In the genomic region with DNA sequence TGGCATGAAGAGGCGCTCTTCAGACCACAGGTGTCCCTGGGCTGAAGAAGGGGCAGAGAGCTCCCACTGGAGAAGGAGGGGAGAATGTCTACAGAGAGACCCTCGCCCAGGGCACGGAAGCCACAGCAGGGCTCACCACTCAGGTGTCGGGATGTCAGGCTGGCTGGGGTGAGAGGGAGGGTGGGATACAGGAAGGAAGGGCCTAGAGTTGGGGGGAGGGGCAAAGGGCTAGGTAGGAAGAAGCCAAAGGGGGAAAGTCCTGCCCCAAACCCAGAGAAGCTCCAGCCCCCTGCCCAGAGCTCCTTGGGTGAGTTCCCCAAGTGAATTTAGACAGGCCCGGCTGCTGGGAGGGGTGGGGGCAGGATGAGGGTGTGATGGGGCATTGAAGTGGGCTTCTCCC, we compare ENCODE assay signal across 16 cellular contexts.
DNase-seq lines count a peak whose midpoint lies in the region; ATAC-seq, FAIRE-seq and TF ChIP-seq lines count a peak whose summit lies in the region.
"Had no signal": no experiment of that assay in that cellular context is flagged by ENCODE, and none has a peak within 500 bp of the region (broad histone marks: within the 10 kb centered on the region; RNA-seq: fewer than 3 reads in every experiment).

No MANE protein-coding gene starts in this region.

- TF ChIP-seq CTCF in H1 (IDR thresholded peaks at IDR 0.05; ENCODE audit: control extremely low read depth in 1 of 3, insufficient read depth in 1 of 3, low read depth in 1 of 3, low read length in 3 of 3) = no peak
- TF ChIP-seq CTCF in GM20000 (IDR thresholded peaks at IDR 0.05; ENCODE audit: extremely low read depth, missing control alignments) = no peak
- no peak for TF ChIP-seq CTCF in BE2C (IDR thresholded peaks at IDR 0.05; ENCODE audit: low read depth, low read length)

- WGBS in H1 (ENCODE audit: extremely low coverage in 1 of 2, insufficient coverage in 1 of 2, insufficient read length in 1 of 2, insufficient replicate concordance in 2 of 2, low coverage in 1 of 2, low lambda C conversion rate in 2 of 2, missing lambda C conversion rate in 1 of 2), 2 experiments = 81% methylated on average over 5 of the region's 5 CpGs; no CpG with 5 or more reads in 1 of the 2 experiments

- H3K4ac ChIP-seq in H1 (replicated peaks; ENCODE audit: insufficient read length, low read depth, low read length) = no peak overlapping the region

- H3K4me2 ChIP-seq in Karpas-422 (ENCODE audit: low read depth, low read length, poor library complexity, severe bottlenecking) (peak overlapping the region; percentile 69), H1 (ENCODE audit: insufficient read depth in 1 of 2, low read depth in 2 of 2, low read length in 2 of 2) (no peak overlapping the region)

- no peaks in the 10 kb centered on the region for H3K9me2 ChIP-seq in Karpas-422 (replicated peaks; ENCODE audit: insufficient read depth, low read length)

- H3K23ac ChIP-seq in H1 (ENCODE audit: insufficient read length) = no peak overlapping the region

- FAIRE-seq in H1 (lab: Jason Lieb, UNC) = no peak
- FAIRE-seq: A204.1, HepG2 had no signal

- H3K4me3 ChIP-seq in Karpas-422 (ENCODE audit: low read length) = peak overlapping the region; percentile 53; the same call in 1 of the 2 replicates
- no peak overlapping the region for H3K4me3 ChIP-seq in H1 (ENCODE audit: extremely low read depth in 1 of 4, insufficient read depth in 2 of 4, low read depth in 3 of 4, low read length in 4 of 4)
- H3K4me3 ChIP-seq in BE2C (ENCODE audit: low read depth, low read length) = no peak overlapping the region
- H3K4me3 ChIP-seq: BLaER1 treated with 17β-estradiol and CSF1 and Interleukin-3, amounts not matched to agents 10 nM and 100 nM had no signal

- H3K9ac ChIP-seq in Karpas-422 (ENCODE audit: low read length) (peak overlapping the region; percentile 65), H1 (replicated peaks in 1 of 4; ENCODE audit: extremely low read depth in 1 of 4, low read depth in 3 of 4, low read length in 3 of 4) (no peak overlapping the region)
- H3K9ac ChIP-seq: BLaER1 treated with 17β-estradiol and CSF1 and Interleukin-3, amounts not matched to agents 10 nM and 100 nM had no signal

- H2BK120ac ChIP-seq in H1 (replicated peaks; ENCODE audit: low read depth, low read length) = no peak overlapping the region

- H3K79me2 ChIP-seq in Karpas-422 (ENCODE audit: low read length) = no peaks in the 10 kb centered on the region
- H3K79me2 ChIP-seq in H1 (ENCODE audit: control insufficient read depth in 1 of 2, insufficient read depth in 2 of 2, low read length in 2 of 2) = no peaks in the 10 kb centered on the region

- DNase-seq in Karpas-422 (no peak), H1 (ENCODE audit: low read depth in 1 of 2, low spot score in 2 of 2) (no peak), posterior vena cava (ENCODE audit: low spot score) (peak; percentile 34), GM20000 (ENCODE audit: low spot score) (no peak), BE2C (no peak)
- DNase-seq: Calu3; CD8-positive, alpha-beta T cell; DMS79 treated with DMSO at 0.1 percent for 48 hours; GF-D8; HCEC 1CT; HFFc6; KBM-7 had no signal

- TF ChIP-seq EP300 in H1 (IDR thresholded peaks at IDR 0.05; ENCODE audit: borderline replicate concordance in 1 of 2, low read depth in 2 of 2, low read length in 2 of 2) = no peak

- ATAC-seq in HG03439 (IDR thresholded peaks at IDR 0.05; ENCODE audit: unreplicated experiment) = no peak
- ATAC-seq: CD8-positive, alpha-beta T cell; HepG2 had no signal

- no peaks in the 10 kb centered on the region for H3K9me3 ChIP-seq in Karpas-422 (ENCODE audit: low read length)
- H3K9me3 ChIP-seq in H1 (ENCODE audit: insufficient read depth in 2 of 2, low read depth in 1 of 2, low read length in 1 of 2) = no peaks in the 10 kb centered on the region
- H3K9me3 ChIP-seq in BE2C = no peaks in the 10 kb centered on the region
- H3K9me3 ChIP-seq: BLaER1 treated with 17β-estradiol and CSF1 and Interleukin-3, amounts not matched to agents 10 nM and 100 nM had no signal

- H3K36me3 ChIP-seq in Karpas-422 (ENCODE audit: insufficient read depth, low read length) (no peaks in the 10 kb centered on the region), H1 (ENCODE audit: control insufficient read depth in 2 of 4, insufficient read depth in 4 of 4, low read length in 3 of 4) (no peaks in the 10 kb centered on the region), BE2C (no peaks in the 10 kb centered on the region)
- H3K36me3 ChIP-seq: BLaER1 treated with 17β-estradiol and CSF1 and Interleukin-3, amounts not matched to agents 10 nM and 100 nM had no signal

- H3K18ac ChIP-seq in H1 (ENCODE audit: extremely low read depth, low read length) = no peak overlapping the region; the same call in 1 of the 2 replicates

- H3K4me1 ChIP-seq in Karpas-422 (ENCODE audit: low read length) (peaks cover 100% of the 10 kb centered on the region), H1 (replicated peaks in 1 of 4; ENCODE audit: control insufficient read depth in 3 of 4, insufficient read depth in 4 of 4, low read length in 3 of 4) (peaks cover 2 to 6% (median 3%) of the 10 kb centered on the region in 4 experiments; a peak in 5 of 7 replicates), BE2C (peaks cover 10% of the 10 kb centered on the region)

- no peaks in the 10 kb centered on the region for H4K20me1 ChIP-seq in Karpas-422 (ENCODE audit: insufficient read depth, low read depth, low read length)
- no peaks in the 10 kb centered on the region for H4K20me1 ChIP-seq in H1 (replicated peaks in 1 of 2; ENCODE audit: control insufficient read depth in 1 of 2, insufficient read depth in 2 of 2, low read length in 2 of 2)
- H4K20me1 ChIP-seq: BLaER1 treated with 17β-estradiol and CSF1 and Interleukin-3, amounts not matched to agents 10 nM and 100 nM had no signal

- H2BK5ac ChIP-seq in H1 (ENCODE audit: low read depth, low read length) = no peak overlapping the region

- TF ChIP-seq RAD21 in H1 (IDR thresholded peaks at IDR 0.05 in 1 of 2, conservative IDR thresholded peaks at IDR 0.05 in 1 of 2; ENCODE audit: low read depth in 2 of 2, low read length in 2 of 2) = no peak

- H2BK20ac ChIP-seq in H1 (ENCODE audit: low read length) = peak overlapping the region; percentile 80; the same call in 1 of the 2 replicates

- peak overlapping the region; percentile 72 for H2BK15ac ChIP-seq in H1 (ENCODE audit: low read length)

- H4K5ac ChIP-seq in H1 (ENCODE audit: insufficient read length, low read depth, low read length) = no peak overlapping the region

- POLR2A ChIA-PET in H1 (lab: Charles Lee; ENCODE audit: partially characterized antibody) = no interaction called here

- H3K27me3 ChIP-seq in Karpas-422 (ENCODE audit: low read length) = no peaks in the 10 kb centered on the region
- no peaks in the 10 kb centered on the region for H3K27me3 ChIP-seq in H1 (replicated peaks in 1 of 4; ENCODE audit: control insufficient read depth in 3 of 4, extremely low read depth in 1 of 4, insufficient read depth in 3 of 4, low read length in 3 of 4)
- no peaks in the 10 kb centered on the region for H3K27me3 ChIP-seq in BE2C
- H3K27me3 ChIP-seq: BLaER1 treated with 17β-estradiol and CSF1 and Interleukin-3, amounts not matched to agents 10 nM and 100 nM had no signal

- no peak overlapping the region for H2AK5ac ChIP-seq in H1 (ENCODE audit: low read depth, low read length)

- no peaks in the 10 kb centered on the region for H3K23me2 ChIP-seq in H1 (ENCODE audit: low read depth, low read length)

- H4K91ac ChIP-seq in H1 (replicated peaks; ENCODE audit: insufficient read length, low read length) = peak overlapping the region; percentile 16

- H3K56ac ChIP-seq in H1 (replicated peaks; ENCODE audit: insufficient read length, low read depth, low read length) = no peak overlapping the region

- no peak overlapping the region for H4K8ac ChIP-seq in H1 (ENCODE audit: extremely low read depth, insufficient read depth, low read length)

- TF ChIP-seq POLR2A in H1 (IDR thresholded peaks at IDR 0.05; ENCODE audit: control extremely low read depth in 1 of 2, low read depth in 2 of 2, low read length in 2 of 2) = no peak

- H3K14ac ChIP-seq in H1 (ENCODE audit: insufficient read length) = no peak overlapping the region

- H3K27ac ChIP-seq in Karpas-422 (ENCODE audit: low read length) = peak overlapping the region; percentile 99
- no peak overlapping the region for H3K27ac ChIP-seq in H1 (ENCODE audit: low read depth, low read length)
- H3K27ac ChIP-seq: BLaER1 treated with 17β-estradiol and CSF1 and Interleukin-3, amounts not matched to agents 10 nM and 100 nM had no signal

- CTCF ChIA-PET in H1 (lab: Charles Lee; ENCODE audit: partially characterized antibody) = interaction anchor here (0.8 to 1.6 kb wide), 5 partner anchors 18 to 283 kb away, joined by 3 to 6 read pairs (median 3); no protein-coding TSS in a partner anchor

- no peaks in the 10 kb centered on the region for H3K79me1 ChIP-seq in H1 (ENCODE audit: low read depth, low read length)

- H2BK12ac ChIP-seq in H1 (ENCODE audit: low read depth, low read length) = 0 out of 2 replicates have a peak overlapping the region, but pooled peaks have one; percentile 27

- H2AFZ ChIP-seq in Karpas-422 (ENCODE audit: low read length) (no peak overlapping the region), H1 (ENCODE audit: low read length) (no peak overlapping the region)

- intact Hi-C loops in posterior vena cava (cut with DNase I) = no loop called here

TF ChIP-seq in H1, 55 proteins besides CTCF, POLR2A, EP300 and RAD21:
- TF ChIP-seq POU5F1 (IDR thresholded peaks at IDR 0.05; ENCODE audit: low read depth, low read length) = no peak
- no peak for TF ChIP-seq CHD2 (IDR thresholded peaks at IDR 0.05; ENCODE audit: low read length)
- TF ChIP-seq PHF8 (conservative IDR thresholded peaks at IDR 0.05; ENCODE audit: low read depth, low read length) = no peak
- no peak for TF ChIP-seq TEAD4 (IDR thresholded peaks at IDR 0.05; ENCODE audit: low read depth, low read length)
- TF ChIP-seq, protein P1, sequence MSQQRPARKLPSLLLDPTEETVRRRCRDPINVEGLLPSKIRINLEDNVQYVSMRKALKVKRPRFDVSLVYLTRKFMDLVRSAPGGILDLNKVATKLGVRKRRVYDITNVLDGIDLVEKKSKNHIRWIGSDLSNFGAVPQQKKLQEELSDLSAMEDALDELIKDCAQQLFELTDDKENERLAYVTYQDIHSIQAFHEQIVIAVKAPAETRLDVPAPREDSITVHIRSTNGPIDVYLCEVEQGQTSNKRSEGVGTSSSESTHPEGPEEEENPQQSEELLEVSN (IDR thresholded peaks at IDR 0.05) = no peak
- TF ChIP-seq RBBP5 (IDR thresholded peaks at IDR 0.05; ENCODE audit: borderline replicate concordance, low read depth, low read length) = no peak
- no peak for TF ChIP-seq GABPA (IDR thresholded peaks at IDR 0.05; ENCODE audit: borderline replicate concordance, insufficient read depth, low read length)
- TF ChIP-seq TAF1 (IDR thresholded peaks at IDR 0.05; ENCODE audit: low read depth, low read length) = no peak
- TF ChIP-seq KDM1A (IDR thresholded peaks at IDR 0.05; ENCODE audit: borderline replicate concordance, low read length) = no peak
- TF ChIP-seq EZH2 (IDR thresholded peaks at IDR 0.05; ENCODE audit: low read depth, low read length, severe bottlenecking) = no peak
- no peak for TF ChIP-seq SP1 (IDR thresholded peaks at IDR 0.05; ENCODE audit: low read depth, low read length)
- no peak for TF ChIP-seq SP4 (IDR thresholded peaks at IDR 0.05; ENCODE audit: low read length)
- no peak for TF ChIP-seq CBX5 (IDR thresholded peaks at IDR 0.05; ENCODE audit: low read depth, low read length)
